Comparison of ENCODE assay signal across 1 cellular context in genomic region chr5:40784027-40784653, GRCh38.
TF ChIP-seq lines count a peak whose summit lies in the region.

No MANE protein-coding gene starts in this region.

TF ChIP-seq in HepG2, 621 proteins besides CTCF, POLR2A, EP300 and RAD21 (continued from another document and continues in another):
- TF ChIP-seq ZNF646 (CRISPR knock-in tag; IDR thresholded peaks at IDR 0.05) = no peak
- TF ChIP-seq ZFP41 (CRISPR knock-in tag; IDR thresholded peaks at IDR 0.05; ENCODE audit: borderline replicate concordance) = no peak
- no peak for TF ChIP-seq HMGXB3 (CRISPR knock-in tag; IDR thresholded peaks at IDR 0.05; ENCODE audit: borderline replicate concordance)
- TF ChIP-seq ZBTB1 (CRISPR knock-in tag; IDR thresholded peaks at IDR 0.05; ENCODE audit: borderline replicate concordance) = no peak
- TF ChIP-seq CREB1 (IDR thresholded peaks at IDR 0.05) = no peak
- peak; percentile 29; the same call in 1 of the 2 replicates for TF ChIP-seq CREB1 (CRISPR knock-in tag; IDR thresholded peaks at IDR 0.05)
- no peak for TF ChIP-seq ARNT2 (CRISPR knock-in tag; IDR thresholded peaks at IDR 0.05; ENCODE audit: low read depth)
- peak; percentile 37; the same call in 1 of the 2 replicates for TF ChIP-seq DPF2 (CRISPR knock-in tag; IDR thresholded peaks at IDR 0.05; ENCODE audit: borderline replicate concordance, low read depth)
- no peak for TF ChIP-seq GRHL1 (CRISPR knock-in tag; conservative IDR thresholded peaks at IDR 0.05)
- no peak for TF ChIP-seq ZNF280B (CRISPR knock-in tag; IDR thresholded peaks at IDR 0.05; ENCODE audit: borderline replicate concordance)
- no peak for TF ChIP-seq PITX1 (CRISPR knock-in tag; IDR thresholded peaks at IDR 0.05)
- peak; percentile 49; the same call in 1 of the 2 replicates for TF ChIP-seq KAT8 (CRISPR knock-in tag; IDR thresholded peaks at IDR 0.05)
- no peak for TF ChIP-seq NRL (CRISPR knock-in tag; IDR thresholded peaks at IDR 0.05; ENCODE audit: borderline replicate concordance)
- no peak for TF ChIP-seq ZNF891 (CRISPR knock-in tag; IDR thresholded peaks at IDR 0.05)
- no peak for TF ChIP-seq WIZ (CRISPR knock-in tag; IDR thresholded peaks at IDR 0.05)
- TF ChIP-seq ZFP36L1 (CRISPR knock-in tag; IDR thresholded peaks at IDR 0.05) = peak; percentile 45; the same call in 1 of the 2 replicates
- TF ChIP-seq HNRNPLL (IDR thresholded peaks at IDR 0.05; ENCODE audit: low read depth, low read length, poor library complexity, severe bottlenecking) = no peak
- TF ChIP-seq ZNF101 (CRISPR knock-in tag; IDR thresholded peaks at IDR 0.05; ENCODE audit: borderline replicate concordance, low read depth) = no peak
- no peak for TF ChIP-seq ZMAT5 (CRISPR knock-in tag; IDR thresholded peaks at IDR 0.05; ENCODE audit: borderline replicate concordance, low read depth)
- no peak for TF ChIP-seq SATB2 (CRISPR knock-in tag; IDR thresholded peaks at IDR 0.05)
- no peak for TF ChIP-seq ZNF780A (CRISPR knock-in tag; IDR thresholded peaks at IDR 0.05)
- no peak for TF ChIP-seq TBP (CRISPR knock-in tag; IDR thresholded peaks at IDR 0.05)
- TF ChIP-seq ZNF562 (CRISPR knock-in tag; IDR thresholded peaks at IDR 0.05; ENCODE audit: borderline replicate concordance) = no peak
- no peak for TF ChIP-seq ZBTB38 (CRISPR knock-in tag; IDR thresholded peaks at IDR 0.05)
- TF ChIP-seq TOE1 (CRISPR knock-in tag; IDR thresholded peaks at IDR 0.05) = no peak
- TF ChIP-seq SUZ12 (IDR thresholded peaks at IDR 0.05; ENCODE audit: low read depth, low read length) = no peak
- peak; percentile 50; the same call in 1 of the 2 replicates for TF ChIP-seq RXRB (CRISPR knock-in tag; IDR thresholded peaks at IDR 0.05; ENCODE audit: borderline replicate concordance)
- no peak for TF ChIP-seq ZNF746 (CRISPR knock-in tag; IDR thresholded peaks at IDR 0.05)
- no peak for TF ChIP-seq UBTF (CRISPR knock-in tag; IDR thresholded peaks at IDR 0.05)
- TF ChIP-seq CSRNP2 (CRISPR knock-in tag; conservative IDR thresholded peaks at IDR 0.05; ENCODE audit: low read depth) = no peak
- 0 out of 2 replicates have a peak, but pooled peaks have one; percentile 27 for TF ChIP-seq ERF (CRISPR knock-in tag; IDR thresholded peaks at IDR 0.05)
- TF ChIP-seq TSC22D2 (CRISPR knock-in tag; IDR thresholded peaks at IDR 0.05; ENCODE audit: borderline replicate concordance) = no peak
- no peak for TF ChIP-seq LRRFIP1 (CRISPR knock-in tag; conservative IDR thresholded peaks at IDR 0.05)
- TF ChIP-seq ELF3 (CRISPR knock-in tag; IDR thresholded peaks at IDR 0.05) = peak; percentile 73
- peak; percentile 92 for TF ChIP-seq KDM6A (CRISPR knock-in tag; IDR thresholded peaks at IDR 0.05; ENCODE audit: low read depth)
